Comparison of ENCODE assay signal across 24 cellular contexts in genomic region chr6:54026652-54027400, GRCh38.
A peak's percentile ranks its signal among the peaks of the same experiment; 100 is the strongest.
DNase-seq lines count a peak whose midpoint lies in the region; ATAC-seq, FAIRE-seq and TF ChIP-seq lines count a peak whose summit lies in the region.
"Had no signal": no experiment of that assay in that cellular context is flagged by ENCODE, and none has a peak within 500 bp of the region (broad histone marks: within the 10 kb centered on the region; RNA-seq: fewer than 3 reads in every experiment).

No MANE protein-coding gene starts in this region.

- no peaks in the 10 kb centered on the region for H3K4me1 Mint-ChIP-seq in CD4-positive, alpha-beta memory T cell
- H3K4me1 Mint-ChIP-seq: CD14-positive monocyte had no signal

- no peak overlapping the region for H3K4me3 Mint-ChIP-seq in CD4-positive, alpha-beta memory T cell
- H3K4me3 Mint-ChIP-seq: CD14-positive monocyte; CD4-positive, alpha-beta T cell; GM23338 had no signal

- ATAC-seq in Right ventricle myocardium superior (ENCODE audit: poor library complexity) (no peak), HepG2 (no peak), HG02623 (IDR thresholded peaks at IDR 0.05; ENCODE audit: unreplicated experiment) (no peak), HG02678 (IDR thresholded peaks at IDR 0.05; ENCODE audit: unreplicated experiment) (no peak)
- ATAC-seq: A549, GM23338 had no signal

- H3K4me2 ChIP-seq in HepG2 (ENCODE audit: low read depth, low read length) (no peak overlapping the region), neural cell (ENCODE audit: low read length) (no peak overlapping the region)
- H3K4me2 ChIP-seq: A549; BLaER1 treated with 17β-estradiol and CSF1 and Interleukin-3, amounts not matched to agents 10 nM and 100 nM; GM23338 had no signal

- H3K27me3 Mint-ChIP-seq in CD4-positive, alpha-beta memory T cell: peaks cover 2 to 5% of the 10 kb centered on the region in 2 donors
- H3K27me3 Mint-ChIP-seq: CD4-positive, alpha-beta T cell had no signal

- intact Hi-C loops in left ventricle myocardium inferior (cut with micrococcal nuclease) (no loop called here), Right ventricle myocardium superior (cut with DNase I) (no loop called here), HepG2 (cut with micrococcal nuclease; ENCODE audit: unreplicated experiment) (no loop called here)
- intact Hi-C loops in CD4-positive, alpha-beta memory T cell (cut with micrococcal nuclease): no loop called here

- no peaks in the 10 kb centered on the region for H3K9me2 ChIP-seq in neural cell (ENCODE audit: insufficient read depth, low read length)

- no peak overlapping the region for H3K9ac ChIP-seq in HepG2 (ENCODE audit: insufficient read depth, low read depth, low read length)
- H3K9ac ChIP-seq in neural cell (ENCODE audit: low read length): no peak overlapping the region
- H3K9ac ChIP-seq: BLaER1 treated with 17β-estradiol and CSF1 and Interleukin-3, amounts not matched to agents 10 nM and 100 nM had no signal

- H3K4me3 ChIP-seq in left ventricle myocardium inferior (peak overlapping the region; percentile 64), HepG2 (replicated peaks in 1 of 3; ENCODE audit: insufficient read depth in 1 of 3, low read depth in 2 of 3, low read length in 3 of 3) (no peak overlapping the region), neural cell (ENCODE audit: low read length) (no peak overlapping the region), small intestine (ENCODE audit: low read depth in 1 of 2, low read length in 2 of 2) (no peak overlapping the region)
- H3K4me3 ChIP-seq in CD4-positive, alpha-beta memory T cell (ENCODE audit: low read length in 2 of 2): no peak overlapping the region
- H3K4me3 ChIP-seq: A549; BLaER1 treated with 17β-estradiol and CSF1 and Interleukin-3, amounts not matched to agents 10 nM and 100 nM; GM23338; HAP-1 had no signal

- DNase-seq in left ventricle myocardium inferior: no peak
- DNase-seq in Right ventricle myocardium superior: no peak
- DNase-seq in HepG2 (ENCODE audit: low spot score): no peak
- peak; percentile 64 for DNase-seq in small intestine
- DNase-seq in CD4-positive, alpha-beta memory T cell: no peak
- DNase-seq: 8988T; ACHN; AML-193; BE2C; Caco-2; CD4-positive, alpha-beta T cell; DMS153; DND-41; HFFc6 had no signal

- no peaks in the 10 kb centered on the region for H3K9me3 ChIP-seq in left ventricle myocardium inferior (replicated peaks)
- no peaks in the 10 kb centered on the region for H3K9me3 ChIP-seq in HepG2 (ENCODE audit: low read length)
- H3K9me3 ChIP-seq in neural cell (ENCODE audit: low read length): no peaks in the 10 kb centered on the region
- H3K9me3 ChIP-seq in small intestine (ENCODE audit: control insufficient read depth, low read depth): no peaks in the 10 kb centered on the region
- no peaks in the 10 kb centered on the region for H3K9me3 ChIP-seq in CD4-positive, alpha-beta memory T cell (ENCODE audit: control insufficient read depth in 1 of 2, low read length in 2 of 2)
- H3K9me3 ChIP-seq: A549; BE2C; BLaER1 treated with 17β-estradiol and CSF1 and Interleukin-3, amounts not matched to agents 10 nM and 100 nM; Caco-2; HAP-1 had no signal

- no peak for TF ChIP-seq EP300 in HepG2 (IDR thresholded peaks at IDR 0.05; ENCODE audit: low read depth in 2 of 2, low read length in 2 of 2)
- TF ChIP-seq EP300 in HepG2 (CRISPR knock-in tag; IDR thresholded peaks at IDR 0.05; ENCODE audit: borderline replicate concordance): no peak
- TF ChIP-seq EP300 in neural cell (conservative IDR thresholded peaks at IDR 0.05; ENCODE audit: poor library complexity, severe bottlenecking): no peak

- TF ChIP-seq CTCF in left ventricle myocardium inferior (IDR thresholded peaks at IDR 0.05; ENCODE audit: borderline replicate concordance) (no peak), HepG2 (CRISPR knock-in tag; IDR thresholded peaks at IDR 0.05) (no peak), neural cell (IDR thresholded peaks at IDR 0.05; ENCODE audit: poor library complexity, severe bottlenecking) (no peak)

- no peak for TF ChIP-seq RAD21 in HepG2 (CRISPR knock-in tag; IDR thresholded peaks at IDR 0.05)
- no peak for TF ChIP-seq RAD21 in neural cell (conservative IDR thresholded peaks at IDR 0.05)

- no peaks in the 10 kb centered on the region for H3K27me3 ChIP-seq in left ventricle myocardium inferior (ENCODE audit: low read depth)
- no peaks in the 10 kb centered on the region for H3K27me3 ChIP-seq in HepG2 (ENCODE audit: control insufficient read depth in 1 of 2, insufficient read depth in 2 of 2, low read length in 2 of 2)
- no peaks in the 10 kb centered on the region for H3K27me3 ChIP-seq in neural cell (ENCODE audit: insufficient read depth, low read depth, low read length)
- no peaks in the 10 kb centered on the region for H3K27me3 ChIP-seq in small intestine (ENCODE audit: control insufficient read depth in 2 of 2, insufficient read depth in 2 of 2, low read length in 2 of 2)
- H3K27me3 ChIP-seq in CD4-positive, alpha-beta memory T cell (ENCODE audit: insufficient read depth, low read length): no peaks in the 10 kb centered on the region
- H3K27me3 ChIP-seq: BE2C; BLaER1 treated with 17β-estradiol and CSF1 and Interleukin-3, amounts not matched to agents 10 nM and 100 nM had no signal

- H3K27ac Mint-ChIP-seq in CD4-positive, alpha-beta memory T cell: no peak overlapping the region
- H3K27ac Mint-ChIP-seq: CD14-positive monocyte; CD4-positive, alpha-beta T cell; GM23338; HFFc6 had no signal

- peaks cover 62% of the 10 kb centered on the region for H3K4me1 ChIP-seq in left ventricle myocardium inferior
- H3K4me1 ChIP-seq in HepG2 (ENCODE audit: insufficient read depth, low read length): no peaks in the 10 kb centered on the region
- no peaks in the 10 kb centered on the region for H3K4me1 ChIP-seq in small intestine (ENCODE audit: control insufficient read depth in 2 of 2, insufficient read depth in 1 of 2, low read depth in 1 of 2, low read length in 1 of 2)
- H3K4me1 ChIP-seq in CD4-positive, alpha-beta memory T cell (ENCODE audit: insufficient read depth, low read length): no peaks in the 10 kb centered on the region
- H3K4me1 ChIP-seq: A549; BE2C; BLaER1 treated with 17β-estradiol and CSF1 and Interleukin-3, amounts not matched to agents 10 nM and 100 nM; Caco-2; HAP-1 had no signal

- H4K20me1 ChIP-seq in HepG2 (ENCODE audit: insufficient read depth, low read length) (no peaks in the 10 kb centered on the region), neural cell (ENCODE audit: insufficient read depth) (no peaks in the 10 kb centered on the region)
- H4K20me1 ChIP-seq: BLaER1 treated with 17β-estradiol and CSF1 and Interleukin-3, amounts not matched to agents 10 nM and 100 nM had no signal

- H3K79me2 ChIP-seq in HepG2 (ENCODE audit: insufficient read depth, low read length) (no peaks in the 10 kb centered on the region), neural cell (replicated peaks; ENCODE audit: insufficient read depth, low read length) (no peaks in the 10 kb centered on the region)

- H3K9me3 Mint-ChIP-seq in CD4-positive, alpha-beta memory T cell: no peaks in the 10 kb centered on the region
- H3K9me3 Mint-ChIP-seq: CD4-positive, alpha-beta T cell; GM23338; HFFc6 had no signal

- H3K27ac ChIP-seq in left ventricle myocardium inferior (replicated peaks) (peak overlapping the region; percentile 1), HepG2 (ENCODE audit: extremely low read length, insufficient read depth, low read length) (no peak overlapping the region), neural cell (ENCODE audit: low read length) (peak overlapping the region; percentile 93), small intestine (ENCODE audit: low read depth in 1 of 2, low read length in 1 of 2) (no peak overlapping the region)
- no peak overlapping the region for H3K27ac ChIP-seq in CD4-positive, alpha-beta memory T cell (ENCODE audit: low read depth, low read length)
- H3K27ac ChIP-seq: A549; BLaER1 treated with 17β-estradiol and CSF1 and Interleukin-3, amounts not matched to agents 10 nM and 100 nM had no signal

- CTCF ChIA-PET in HepG2 (lab: Yijun Ruan, JAX; ENCODE audit: low intra/inter-chr PET ratio, low total read pairs): no interaction called here
- CTCF ChIA-PET in CD4-positive, alpha-beta memory T cell (lab: Charles Lee; ENCODE audit: partially characterized antibody): no interaction called here

- no peak for TF ChIP-seq POLR2A in HepG2 (IDR thresholded peaks at IDR 0.05; ENCODE audit: insufficient read depth in 1 of 2, low read depth in 2 of 2, low read length in 2 of 2)

- FAIRE-seq in HepG2 (lab: Jason Lieb, UNC) (no peak), small intestine (lab: Jason Lieb, UNC) (no peak)
- FAIRE-seq: A549, G401.6, GM12892 had no signal

- in situ Hi-C loops in HepG2 (cut with HindIII; ENCODE audit: extremely low pct_ligation_motif_present, low pct_unique_long_range_greater_than_20kb): no loop called here

- no TSS peak for BruUV-seq in HepG2 (replicated peaks; lab: Mats Ljungman, UMichigan)

- H3K36me3 ChIP-seq in left ventricle myocardium inferior (no peaks in the 10 kb centered on the region), HepG2 (replicated peaks in 1 of 2; ENCODE audit: control insufficient read depth in 1 of 2, insufficient read depth in 2 of 2, low read length in 2 of 2) (no peaks in the 10 kb centered on the region), neural cell (ENCODE audit: insufficient read depth, low read length) (no peaks in the 10 kb centered on the region), small intestine (ENCODE audit: control insufficient read depth in 2 of 2, insufficient read depth in 2 of 2, low read length in 2 of 2) (no peaks in the 10 kb centered on the region)
- H3K36me3 ChIP-seq in CD4-positive, alpha-beta memory T cell (ENCODE audit: insufficient read depth, low read length): no peaks in the 10 kb centered on the region
- H3K36me3 ChIP-seq: BE2C; BLaER1 treated with 17β-estradiol and CSF1 and Interleukin-3, amounts not matched to agents 10 nM and 100 nM; HAP-1 had no signal

- H3K36me3 Mint-ChIP-seq in CD4-positive, alpha-beta memory T cell: no peaks in the 10 kb centered on the region
- H3K36me3 Mint-ChIP-seq: CD14-positive monocyte had no signal

- POLR2A ChIA-PET in HepG2 (lab: Yijun Ruan, JAX): no interaction called here
- POLR2A ChIA-PET in CD4-positive, alpha-beta memory T cell (lab: Charles Lee; ENCODE audit: partially characterized antibody): no interaction called here

- peaks cover 6% of the 10 kb centered on the region for H3F3A ChIP-seq in neural cell (ENCODE audit: insufficient read depth, low read length, poor library complexity, severe bottlenecking)

- H2AFZ ChIP-seq in HepG2 (ENCODE audit: low read length) (no peak overlapping the region), neural cell (ENCODE audit: low read depth, low read length) (no peak overlapping the region)
- H2AFZ ChIP-seq: GM23338 had no signal

TF ChIP-seq in HepG2, 621 proteins besides CTCF, POLR2A, EP300 and RAD21 (continues in another document):
- TF ChIP-seq ZNF510 (CRISPR knock-in tag; IDR thresholded peaks at IDR 0.05; ENCODE audit: low read depth): no peak

Comparison
In these comparisons a context has a peak if more than half of its experiments do, and no peak if none do; other contexts are left out.
1. H3K27ac ChIP-seq: peak in left ventricle myocardium inferior (single experiment) and neural cell (single experiment); none in HepG2 (single experiment), small intestine (0 of 2) and CD4-positive, alpha-beta memory T cell (single experiment).